Comparison of ENCODE assay signal across 8 cellular contexts in the genomic region with DNA sequence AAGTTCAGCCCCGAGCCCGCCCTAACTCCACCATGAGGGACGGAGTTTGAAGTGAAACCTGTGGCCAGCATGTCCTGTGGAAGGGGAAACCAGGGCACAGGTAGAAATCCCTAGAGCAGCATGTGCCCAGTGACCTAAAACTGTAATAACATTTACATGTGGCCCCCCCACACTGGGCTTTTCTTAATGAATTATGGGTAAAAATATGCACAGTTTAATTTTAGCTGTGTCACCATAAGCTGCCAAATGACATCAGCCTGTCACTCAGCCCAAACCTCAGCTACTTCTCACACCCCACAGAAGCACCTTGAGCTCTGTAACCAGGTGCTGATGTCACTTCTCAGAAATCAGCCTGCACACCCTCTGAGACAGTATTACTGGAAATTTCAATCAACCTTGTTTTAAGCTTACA. TPM values are rescaled to one million over a fixed set of nuclear protein-coding genes. Genes with fewer than 3 reads are reported as not detected.
DNase-seq lines count a peak whose midpoint lies in the region; ATAC-seq and TF ChIP-seq lines count a peak whose summit lies in the region.

No MANE protein-coding gene starts in this region.

- no peak for TF ChIP-seq CTCF in mesothelial cell of epicardium (IDR thresholded peaks at IDR 0.05; ENCODE audit: unreplicated experiment)

- no peaks in the 10 kb centered on the region for H3K36me3 Mint-ChIP-seq in activated T-helper 1 cell treated with anti-CD3 and anti-CD28 coated beads, Interleukin-12 subunit alpha, Interleukin-12 subunit beta, Interleukin-2, Interleukin-4 antibody, amounts not matched to agents 30 ng/mL and 10 ng/mL and 1 ng/mL, durations not matched to agents 14 hours and 24 hours and 36 hours (ENCODE audit: low read depth)
- no peaks in the 10 kb centered on the region for H3K36me3 Mint-ChIP-seq in mesothelial cell of epicardium

- intact Hi-C loops in activated T-helper 1 cell treated with anti-CD3 and anti-CD28 coated beads, Interleukin-12 subunit alpha, Interleukin-12 subunit beta, Interleukin-2, Interleukin-4 antibody, amounts not matched to agents 30 ng/mL and 10 ng/mL and 1 ng/mL, durations not matched to agents 14 hours and 24 hours and 36 hours (cut with micrococcal nuclease), result loop anchor here (1.0 to 5.0 kb wide), 7 partner anchors 15 to 380 kb away; a partner anchor contains a TSS

- ATAC-seq in GM19395 (IDR thresholded peaks at IDR 0.05; ENCODE audit: unreplicated experiment) (peak; percentile 51), HG03039 (IDR thresholded peaks at IDR 0.05; ENCODE audit: unreplicated experiment) (no peak)

- peak overlapping the region; percentile 23 for H3K4me3 Mint-ChIP-seq in activated T-helper 1 cell treated with anti-CD3 and anti-CD28 coated beads, Interleukin-12 subunit alpha, Interleukin-12 subunit beta, Interleukin-2, Interleukin-4 antibody, amounts not matched to agents 30 ng/mL and 10 ng/mL and 1 ng/mL, durations not matched to agents 14 hours and 24 hours and 36 hours
- no peak overlapping the region for H3K4me3 Mint-ChIP-seq in mesothelial cell of epicardium

- peaks cover 9% of the 10 kb centered on the region for H3K4me1 Mint-ChIP-seq in activated T-helper 1 cell treated with anti-CD3 and anti-CD28 coated beads, Interleukin-12 subunit alpha, Interleukin-12 subunit beta, Interleukin-2, Interleukin-4 antibody, amounts not matched to agents 30 ng/mL and 10 ng/mL and 1 ng/mL, durations not matched to agents 14 hours and 24 hours and 36 hours (ENCODE audit: low read depth)
- peaks cover 8% of the 10 kb centered on the region for H3K4me1 Mint-ChIP-seq in mesothelial cell of epicardium

- peak overlapping the region; percentile 59 for H3K27ac ChIP-seq in KOPT-K1 (ENCODE audit: low read depth, low read length, poor library complexity, severe bottlenecking)

- DNase-seq in activated T-helper 1 cell treated with anti-CD3 and anti-CD28 coated beads, Interleukin-12 subunit alpha, Interleukin-12 subunit beta, Interleukin-2, Interleukin-4 antibody, amounts not matched to agents 30 ng/mL and 10 ng/mL and 1 ng/mL, durations not matched to agents 14 hours and 24 hours and 36 hours (ENCODE audit: low spot score), result peak; percentile 71
- DNase-seq in stimulated activated CD4-positive, alpha-beta T cell treated with anti-CD3 and anti-CD28 coated beads, Interleukin-12 subunit alpha, Interleukin-12 subunit beta, amount 100 ng/mL, for 48 hours (ENCODE audit: low read depth in 2 of 3, low spot score in 1 of 3), result peak; percentile 48 to 72 (median 69)
- DNase-seq in SKM-1 (lab: John Stamatoyannopoulos, UW; ENCODE audit: unreplicated experiment) (no peak), mesothelial cell of epicardium (ENCODE audit: low spot score in 2 of 2, unreplicated experiment in 2 of 2) (no peak), HuH-7.5 (ENCODE audit: low spot score) (no peak)

- H3K9me3 Mint-ChIP-seq in activated T-helper 1 cell treated with anti-CD3 and anti-CD28 coated beads, Interleukin-12 subunit alpha, Interleukin-12 subunit beta, Interleukin-2, Interleukin-4 antibody, amounts not matched to agents 30 ng/mL and 10 ng/mL and 1 ng/mL, durations not matched to agents 14 hours and 24 hours and 36 hours, result peaks cover 18% of the 10 kb centered on the region
- peaks cover 19% of the 10 kb centered on the region for H3K9me3 Mint-ChIP-seq in mesothelial cell of epicardium

- peaks cover 4% of the 10 kb centered on the region for H3K27me3 Mint-ChIP-seq in activated T-helper 1 cell treated with anti-CD3 and anti-CD28 coated beads, Interleukin-12 subunit alpha, Interleukin-12 subunit beta, Interleukin-2, Interleukin-4 antibody, amounts not matched to agents 30 ng/mL and 10 ng/mL and 1 ng/mL, durations not matched to agents 14 hours and 24 hours and 36 hours (ENCODE audit: insufficient read depth)
- H3K27me3 Mint-ChIP-seq in mesothelial cell of epicardium (ENCODE audit: low read depth), result peaks cover 38% of the 10 kb centered on the region

- H3K36me3 ChIP-seq in KOPT-K1 (ENCODE audit: insufficient read depth, low read length), result no peaks in the 10 kb centered on the region

- peaks cover 8% of the 10 kb centered on the region for H3K9me3 ChIP-seq in KOPT-K1 (ENCODE audit: insufficient read depth, low read length, poor library complexity, severe bottlenecking)

- H3K27ac Mint-ChIP-seq in activated T-helper 1 cell treated with anti-CD3 and anti-CD28 coated beads, Interleukin-12 subunit alpha, Interleukin-12 subunit beta, Interleukin-2, Interleukin-4 antibody, amounts not matched to agents 30 ng/mL and 10 ng/mL and 1 ng/mL, durations not matched to agents 14 hours and 24 hours and 36 hours, result no peak overlapping the region
- H3K27ac Mint-ChIP-seq in mesothelial cell of epicardium, result no peak overlapping the region

RNA-seq across cellular contexts. Expression of a gene that starts 50.0 kb away (rescaled TPM):
- total RNA-seq in activated T-helper 1 cell treated with anti-CD3 and anti-CD28 coated beads, Interleukin-12 subunit alpha, Interleukin-12 subunit beta, Interleukin-2, Interleukin-4 antibody, amounts not matched to agents 30 ng/mL and 10 ng/mL and 1 ng/mL, durations not matched to agents 14 hours and 24 hours and 36 hours, result 104 and 105 TPM in 2 replicates
- total RNA-seq in mesothelial cell of epicardium, result 32.6 to 36.8 TPM (median 33.0 TPM) in 3 replicates

RNA-seq across cellular contexts. Expression of a gene that starts 51.3 kb away (rescaled TPM):
- 8.2 and 10.7 TPM in 2 replicates for total RNA-seq in activated T-helper 1 cell treated with anti-CD3 and anti-CD28 coated beads, Interleukin-12 subunit alpha, Interleukin-12 subunit beta, Interleukin-2, Interleukin-4 antibody, amounts not matched to agents 30 ng/mL and 10 ng/mL and 1 ng/mL, durations not matched to agents 14 hours and 24 hours and 36 hours
- total RNA-seq in mesothelial cell of epicardium, result 5.0 to 5.4 TPM (median 5.1 TPM) in 3 replicates

Comparison
In these comparisons a context has a peak if more than half of its experiments do, and no peak if none do; other contexts are left out.
1. DNase-seq: peak in activated T-helper 1 cell treated with anti-CD3 and anti-CD28 coated beads, Interleukin-12 subunit alpha, Interleukin-12 subunit beta, Interleukin-2, Interleukin-4 antibody, amounts not matched to agents 30 ng/mL and 10 ng/mL and 1 ng/mL, durations not matched to agents 14 hours and 24 hours and 36 hours (single experiment) and stimulated activated CD4-positive, alpha-beta T cell treated with anti-CD3 and anti-CD28 coated beads, Interleukin-12 subunit alpha, Interleukin-12 subunit beta, amount 100 ng/mL, for 48 hours (3 of 3); none in SKM-1 (single experiment), mesothelial cell of epicardium (0 of 2) and HuH-7.5 (single experiment).